Comparison of ENCODE assay signal across 17 cellular contexts in the genomic region with DNA sequence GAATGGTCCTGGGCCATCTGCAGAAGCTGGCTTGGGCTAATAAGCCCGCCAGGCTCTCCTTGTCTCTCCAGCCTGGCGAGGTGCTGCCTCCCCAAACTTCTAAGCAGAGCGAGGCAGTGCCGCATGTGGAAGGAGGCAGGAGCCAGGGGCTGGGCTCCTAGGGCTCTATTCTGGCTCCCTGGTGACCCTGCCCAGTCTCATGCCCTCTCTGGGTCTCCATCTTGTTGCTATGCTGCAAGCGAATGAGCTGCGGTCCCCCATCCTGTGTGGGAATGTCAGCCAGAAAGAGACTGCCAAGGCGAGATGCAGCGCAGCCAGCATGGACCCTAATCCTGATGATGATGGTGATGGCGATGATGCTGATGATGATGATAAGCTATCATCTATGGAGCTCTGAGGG. TPM values are rescaled to one million over a fixed set of nuclear protein-coding genes. Genes with fewer than 3 reads are reported as not detected.
DNase-seq lines count a peak whose midpoint lies in the region; ATAC-seq and TF ChIP-seq lines count a peak whose summit lies in the region.
"Had no signal": no experiment of that assay in that cellular context is flagged by ENCODE, and none has a peak within 500 bp of the region (broad histone marks: within the 10 kb centered on the region; RNA-seq: fewer than 3 reads in every experiment).

No MANE protein-coding gene starts in this region.

- H3K36me3 ChIP-seq in lower lobe of right lung (no peaks in the 10 kb centered on the region), spleen (no peaks in the 10 kb centered on the region)

- intact Hi-C loops in CD14-positive monocyte (cut with micrococcal nuclease) = no loop called here
- intact Hi-C loops in lower lobe of right lung (cut with DNase I) = no loop called here
- intact Hi-C loops in spleen (cut with DNase I; ENCODE audit: low total_unique reads) = no loop called here

- peak; percentile 24 for DNase-seq in CD14-positive monocyte (ENCODE audit: low spot score)
- DNase-seq in coronary artery (ENCODE audit: low spot score) = no peak
- DNase-seq in lower lobe of right lung = peak; percentile 35
- peak; percentile 60 for DNase-seq in spleen
- DNase-seq in activated T-cell treated with anti-CD3 and anti-CD28 coated beads for 4 hours = no peak
- DNase-seq in islet precursor cell = no peak
- DNase-seq: activated gamma-delta T cell treated with Interleukin-2 at 50 U/mL for 16 hours; effector memory CD8-positive, alpha-beta T cell; NCI-H1694; stimulated activated CD4-positive, alpha-beta T cell treated with anti-CD3 and anti-CD28 coated beads, Interleukin-12 subunit alpha, Interleukin-12 subunit beta, amount 100 ng/mL, for 4 hours; SW 1271 had no signal

- no peak for TF ChIP-seq CTCF in CD14-positive monocyte (IDR thresholded peaks at IDR 0.05)
- no peak for TF ChIP-seq CTCF in coronary artery (IDR thresholded peaks at IDR 0.05)
- TF ChIP-seq CTCF in lower lobe of right lung (IDR thresholded peaks at IDR 0.05) = no peak
- TF ChIP-seq CTCF in spleen (IDR thresholded peaks at IDR 0.05 in 8 of 11, conservative IDR thresholded peaks at IDR 0.05 in 3 of 11) = no peak

- ATAC-seq in lower lobe of right lung (no peak), HG02642 (IDR thresholded peaks at IDR 0.05; ENCODE audit: poor library complexity, unreplicated experiment) (no peak)
- ATAC-seq in activated T-helper 17 cell treated with anti-CD3 and anti-CD28 coated beads, Interleukin-2, amount 50 U/mL, for 72 hours (replicated peaks) = no peak
- ATAC-seq: effector memory CD8-positive, alpha-beta T cell had no signal

- H3K9me3 Mint-ChIP-seq in CD14-positive monocyte = no peaks in the 10 kb centered on the region
- H3K9me3 Mint-ChIP-seq in activated T-helper 17 cell treated with anti-CD3 and anti-CD28 coated beads, Interleukin-2, amount 50 U/mL, for 72 hours = no peaks in the 10 kb centered on the region
- H3K9me3 Mint-ChIP-seq: brain; effector memory CD8-positive, alpha-beta T cell had no signal

- H3K9me3 ChIP-seq in lower lobe of right lung (no peaks in the 10 kb centered on the region), spleen (no peaks in the 10 kb centered on the region)
- H3K9me3 ChIP-seq: Caco-2 had no signal

- no peak overlapping the region for H3K27ac Mint-ChIP-seq in CD14-positive monocyte
- H3K27ac Mint-ChIP-seq in activated T-helper 17 cell treated with anti-CD3 and anti-CD28 coated beads, Interleukin-2, amount 50 U/mL, for 72 hours = no peak overlapping the region
- H3K27ac Mint-ChIP-seq: effector memory CD8-positive, alpha-beta T cell had no signal

- TF ChIP-seq POLR2A in spleen (IDR thresholded peaks at IDR 0.05) = no peak

- H3K4me1 ChIP-seq in lower lobe of right lung = peaks cover 58% of the 10 kb centered on the region
- H3K4me1 ChIP-seq in spleen = peaks cover 4 to 78% (median 36%) of the 10 kb centered on the region in 6 donors

- H3K4me3 Mint-ChIP-seq in CD14-positive monocyte = no peak overlapping the region
- no peak overlapping the region for H3K4me3 Mint-ChIP-seq in activated T-helper 17 cell treated with anti-CD3 and anti-CD28 coated beads, Interleukin-2, amount 50 U/mL, for 72 hours
- H3K4me3 Mint-ChIP-seq: brain; effector memory CD8-positive, alpha-beta T cell had no signal

- H3K27me3 ChIP-seq in lower lobe of right lung (ENCODE audit: low read depth) (no peaks in the 10 kb centered on the region), spleen (replicated peaks in 1 of 7) (peaks cover 0 to 3% (median 0%) of the 10 kb centered on the region in 7 donors)

- peaks cover 8% of the 10 kb centered on the region for H3K4me1 Mint-ChIP-seq in CD14-positive monocyte
- H3K4me1 Mint-ChIP-seq in activated T-helper 17 cell treated with anti-CD3 and anti-CD28 coated beads, Interleukin-2, amount 50 U/mL, for 72 hours = no peaks in the 10 kb centered on the region

- peak overlapping the region; percentile 46 for H3K4me3 ChIP-seq in coronary artery
- no peak overlapping the region for H3K4me3 ChIP-seq in lower lobe of right lung
- no peak overlapping the region for H3K4me3 ChIP-seq in spleen
- H3K4me3 ChIP-seq: PC-9 had no signal

- H3K36me3 Mint-ChIP-seq in CD14-positive monocyte = peaks cover 1 to 9% of the 10 kb centered on the region in 2 donors
- no peaks in the 10 kb centered on the region for H3K36me3 Mint-ChIP-seq in activated T-helper 17 cell treated with anti-CD3 and anti-CD28 coated beads, Interleukin-2, amount 50 U/mL, for 72 hours (ENCODE audit: low read depth)
- H3K36me3 Mint-ChIP-seq: brain had no signal

- H3K27me3 Mint-ChIP-seq in CD14-positive monocyte (ENCODE audit: low read depth in 3 of 3) = peaks cover 0 to 9% (median 1%) of the 10 kb centered on the region in 3 donors
- H3K27me3 Mint-ChIP-seq in activated T-helper 17 cell treated with anti-CD3 and anti-CD28 coated beads, Interleukin-2, amount 50 U/mL, for 72 hours = peaks cover 17% of the 10 kb centered on the region
- H3K27me3 Mint-ChIP-seq: brain had no signal

- 90 to 97% (median 92%) methylated on average over 8 to 9 of the region's 9 CpGs for WGBS in spleen, 5 donors

- H3K27ac ChIP-seq in coronary artery (peak overlapping the region; percentile 90 to 91), lower lobe of right lung (peak overlapping the region; percentile 72), spleen (peak overlapping the region in 7 of 8 donors; percentile 26 to 73 (median 66))
- H3K27ac ChIP-seq: PC-9 had no signal

RNA-seq across cellular contexts. Expression of gene TNS1, which starts 48.7 kb away (rescaled TPM):
- polyA plus RNA-seq in CD14-positive monocyte (1 to 10 TPM in 1 of 2 donors, under 1 TPM in 1; 0.26 to 1.6 TPM), spleen (10 to 100 TPM in 1 of 3 donors, 1 to 10 TPM in 2; 6.9 to 48.7 (median 8.6) TPM)
- total RNA-seq in lower lobe of right lung (505 TPM), spleen (100 to 1,000 TPM; 170 to 580 (median 273) TPM)
- 10 to 100 TPM in 1 of 2 donors, 1 to 10 TPM in 1; 4.4 to 44.9 TPM for total RNA-seq in activated T-helper 17 cell treated with anti-CD3 and anti-CD28 coated beads, Interleukin-2, amount 50 U/mL, for 72 hours
- total RNA-seq: G401 had no signal

Comparison
In these comparisons a context has a peak if more than half of its experiments do, and no peak if none do; other contexts are left out.
1. DNase-seq: peak in CD14-positive monocyte (single experiment), lower lobe of right lung (single experiment) and spleen (single experiment); none in coronary artery (single experiment), activated T-cell treated with anti-CD3 and anti-CD28 coated beads for 4 hours (single experiment) and islet precursor cell (single experiment).
2. Peak in every context shown above with its lines, with median percentiles within 50 percentile points of each other: H3K27ac ChIP-seq.